8 cellular contexts compared by ENCODE assay signal in genomic region chr3:65963787-65964707, GRCh38.
DNase-seq lines count a peak whose midpoint lies in the region; ATAC-seq and TF ChIP-seq lines count a peak whose summit lies in the region.

No MANE protein-coding gene starts in this region.

- H3K27me3 Mint-ChIP-seq in HFFc6 (ENCODE audit: insufficient read depth) = no peaks in the 10 kb centered on the region

- H3K9me3 Mint-ChIP-seq in HFFc6 = no peaks in the 10 kb centered on the region

- DNase-seq in HFFc6 (peak; percentile 94), MV-4-11 (lab: John Stamatoyannopoulos, UW) (peak; percentile 5), epithelial cell of prostate (ENCODE audit: low read depth, low spot score) (peak; percentile 84), midbrain (lab: John Stamatoyannopoulos, UW) (no peak), NCI-H1930 (lab: John Stamatoyannopoulos, UW) (no peak), NCI-H1694 treated with DMSO at 0.1 percent for 48 hours (lab: John Stamatoyannopoulos, UW) (no peak)
- DNase-seq in stimulated activated CD4-positive, alpha-beta T cell treated with anti-CD3 and anti-CD28 coated beads, Interleukin-12 subunit alpha, Interleukin-12 subunit beta, amount 100 ng/mL, for 4 hours = peak; percentile 5

- peak overlapping the region; percentile 79 for H3K27ac ChIP-seq in epithelial cell of prostate

- peak; percentile 98 for ATAC-seq in GM18868 (IDR thresholded peaks at IDR 0.05; ENCODE audit: unreplicated experiment)

- no peaks in the 10 kb centered on the region; the same call in 1 of the 2 replicates for H3K36me3 Mint-ChIP-seq in HFFc6 (ENCODE audit: low read depth)

- H3K27ac Mint-ChIP-seq in HFFc6 = peak overlapping the region; percentile 76

- TF ChIP-seq CTCF in HFFc6 (IDR thresholded peaks at IDR 0.05) = no peak

- H3K4me1 Mint-ChIP-seq in HFFc6 (ENCODE audit: low read depth) = peaks cover 68% of the 10 kb centered on the region

- peak overlapping the region; percentile 64 for H3K4me3 Mint-ChIP-seq in HFFc6

Comparison
In these comparisons a context has a peak if more than half of its experiments do, and no peak if none do; other contexts are left out.
1. DNase-seq: peak in HFFc6 (single experiment), MV-4-11 (single experiment), epithelial cell of prostate (single experiment) and stimulated activated CD4-positive, alpha-beta T cell treated with anti-CD3 and anti-CD28 coated beads, Interleukin-12 subunit alpha, Interleukin-12 subunit beta, amount 100 ng/mL, for 4 hours (single experiment); none in midbrain (single experiment), NCI-H1930 (0 of 2) and NCI-H1694 treated with DMSO at 0.1 percent for 48 hours (single experiment).